ENCODE assay signal across 1 cellular context in genomic region chr4:118898684-118899138, GRCh38.
TF ChIP-seq lines count a peak whose summit lies in the region.

No MANE protein-coding gene starts in this region.

TF ChIP-seq in IMR-90, 13 proteins besides CTCF, POLR2A, EP300 and RAD21:
- TF ChIP-seq RCOR1 (IDR thresholded peaks at IDR 0.05; ENCODE audit: insufficient replicate concordance, low read length), result no peak
- TF ChIP-seq, protein P1, sequence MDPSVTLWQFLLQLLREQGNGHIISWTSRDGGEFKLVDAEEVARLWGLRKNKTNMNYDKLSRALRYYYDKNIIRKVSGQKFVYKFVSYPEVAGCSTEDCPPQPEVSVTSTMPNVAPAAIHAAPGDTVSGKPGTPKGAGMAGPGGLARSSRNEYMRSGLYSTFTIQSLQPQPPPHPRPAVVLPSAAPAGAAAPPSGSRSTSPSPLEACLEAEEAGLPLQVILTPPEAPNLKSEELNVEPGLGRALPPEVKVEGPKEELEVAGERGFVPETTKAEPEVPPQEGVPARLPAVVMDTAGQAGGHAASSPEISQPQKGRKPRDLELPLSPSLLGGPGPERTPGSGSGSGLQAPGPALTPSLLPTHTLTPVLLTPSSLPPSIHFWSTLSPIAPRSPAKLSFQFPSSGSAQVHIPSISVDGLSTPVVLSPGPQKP (IDR thresholded peaks at IDR 0.05; ENCODE audit: borderline replicate concordance, low read depth, low read length), result no peak
- TF ChIP-seq NFE2L2 (IDR thresholded peaks at IDR 0.05; ENCODE audit: low read depth, low read length), result no peak
- TF ChIP-seq BHLHE40 (IDR thresholded peaks at IDR 0.05; ENCODE audit: low read depth, low read length), result no peak
- TF ChIP-seq MXI1 (IDR thresholded peaks at IDR 0.05; ENCODE audit: borderline replicate concordance, low read depth, low read length), result no peak
- no peak for TF ChIP-seq RFX5 (IDR thresholded peaks at IDR 0.05; ENCODE audit: low read depth, low read length)
- TF ChIP-seq SMC3 (IDR thresholded peaks at IDR 0.05; ENCODE audit: low read depth, low read length), result no peak
- no peak for TF ChIP-seq CHD1 (IDR thresholded peaks at IDR 0.05; ENCODE audit: low read depth, low read length)
- TF ChIP-seq USF2 (IDR thresholded peaks at IDR 0.05; ENCODE audit: low read depth, low read length), result no peak
- TF ChIP-seq MAFK (IDR thresholded peaks at IDR 0.05; ENCODE audit: low read depth, low read length), result no peak
- no peak for TF ChIP-seq MAZ (IDR thresholded peaks at IDR 0.05; ENCODE audit: borderline replicate concordance, low read depth, low read length)
- TF ChIP-seq CEBPB (IDR thresholded peaks at IDR 0.05; ENCODE audit: low read depth, low read length), result no peak
- TF ChIP-seq FOS (IDR thresholded peaks at IDR 0.05; ENCODE audit: low read depth, low read length), result no peak
